Comparison of ENCODE assay signal across 22 cellular contexts in the genomic region with DNA sequence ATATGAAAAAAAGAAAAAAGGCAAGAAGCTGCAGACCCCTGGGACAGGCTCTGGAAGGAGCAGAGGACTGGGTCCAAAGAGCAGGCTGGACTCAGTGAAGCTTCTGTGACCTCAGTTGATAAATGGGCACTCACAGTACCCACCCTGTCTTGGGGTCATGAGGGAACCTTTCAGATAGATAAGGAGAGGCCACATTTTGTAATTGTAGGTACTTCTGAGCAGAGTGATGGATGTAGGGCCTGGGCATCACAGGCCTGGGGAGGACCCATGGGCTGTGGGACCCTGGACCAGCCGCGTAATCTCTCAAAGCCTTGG.
"Had no signal": no experiment of that assay in that cellular context is flagged by ENCODE, and none has a peak within 500 bp of the region (broad histone marks: within the 10 kb centered on the region; RNA-seq: fewer than 3 reads in every experiment).

No MANE protein-coding gene starts in this region.

- H3K27me3 ChIP-seq: colonic mucosa, esophagus squamous epithelium, gastrocnemius medialis, heart left ventricle, hepatocyte, left lung had no signal

- DNase-seq: colonic mucosa; cortex of kidney; effector CD8-positive, alpha-beta T cell; effector memory CD8-positive, alpha-beta T cell; erythroblast; esophagus squamous epithelium; foreskin fibroblast; foreskin melanocyte; heart left ventricle; immature natural killer cell; left cardiac atrium; left lung; left ventricle myocardium superior; lower lobe of right lung; mesenchymal stem cell; mucosa of descending colon had no signal

- H3K27ac Mint-ChIP-seq: dendritic cell treated with granulocyte-macrophage colony-stimulating factor and Interleukin-4, amounts not matched to agents 40 ng/mL and 50 ng/mL, for 4 days; effector memory CD8-positive, alpha-beta T cell; endodermal cell; immature natural killer cell; mesothelial cell of epicardium had no signal

- H3K4me1 Mint-ChIP-seq: endodermal cell, immature natural killer cell had no signal

- ATAC-seq: effector memory CD8-positive, alpha-beta T cell; left lung; left ventricle myocardium superior; mucosa of descending colon had no signal

- H3K4me3 ChIP-seq: colonic mucosa, esophagus squamous epithelium, gastrocnemius medialis, heart left ventricle, hepatocyte, left lung, lower lobe of right lung, mucosa of descending colon had no signal

- H3K9me3 Mint-ChIP-seq: dendritic cell treated with granulocyte-macrophage colony-stimulating factor and Interleukin-4, amounts not matched to agents 40 ng/mL and 50 ng/mL, for 4 days; endodermal cell had no signal

- H3K27ac ChIP-seq: colonic mucosa, epithelial cell of prostate, heart left ventricle, hepatocyte, left lung, lower lobe of right lung had no signal

- H3K36me3 Mint-ChIP-seq: immature natural killer cell, mesothelial cell of epicardium had no signal

- H3K9me3 ChIP-seq: colonic mucosa, esophagus squamous epithelium, gastrocnemius medialis, left lung, lower lobe of right lung, mucosa of descending colon had no signal

- H3K4me3 Mint-ChIP-seq: dendritic cell treated with granulocyte-macrophage colony-stimulating factor and Interleukin-4, amounts not matched to agents 40 ng/mL and 50 ng/mL, for 4 days; effector memory CD8-positive, alpha-beta T cell; endodermal cell; immature natural killer cell; mesothelial cell of epicardium had no signal

- H3K4me1 ChIP-seq: colonic mucosa, left lung, lower lobe of right lung had no signal

- H3K36me3 ChIP-seq: colonic mucosa, esophagus squamous epithelium, gastrocnemius medialis, heart left ventricle, left lung, lower lobe of right lung had no signal

- H3K27me3 Mint-ChIP-seq: dendritic cell treated with granulocyte-macrophage colony-stimulating factor and Interleukin-4, amounts not matched to agents 40 ng/mL and 50 ng/mL, for 4 days had no signal
